8 cellular contexts compared by ENCODE assay signal in the genomic region with DNA sequence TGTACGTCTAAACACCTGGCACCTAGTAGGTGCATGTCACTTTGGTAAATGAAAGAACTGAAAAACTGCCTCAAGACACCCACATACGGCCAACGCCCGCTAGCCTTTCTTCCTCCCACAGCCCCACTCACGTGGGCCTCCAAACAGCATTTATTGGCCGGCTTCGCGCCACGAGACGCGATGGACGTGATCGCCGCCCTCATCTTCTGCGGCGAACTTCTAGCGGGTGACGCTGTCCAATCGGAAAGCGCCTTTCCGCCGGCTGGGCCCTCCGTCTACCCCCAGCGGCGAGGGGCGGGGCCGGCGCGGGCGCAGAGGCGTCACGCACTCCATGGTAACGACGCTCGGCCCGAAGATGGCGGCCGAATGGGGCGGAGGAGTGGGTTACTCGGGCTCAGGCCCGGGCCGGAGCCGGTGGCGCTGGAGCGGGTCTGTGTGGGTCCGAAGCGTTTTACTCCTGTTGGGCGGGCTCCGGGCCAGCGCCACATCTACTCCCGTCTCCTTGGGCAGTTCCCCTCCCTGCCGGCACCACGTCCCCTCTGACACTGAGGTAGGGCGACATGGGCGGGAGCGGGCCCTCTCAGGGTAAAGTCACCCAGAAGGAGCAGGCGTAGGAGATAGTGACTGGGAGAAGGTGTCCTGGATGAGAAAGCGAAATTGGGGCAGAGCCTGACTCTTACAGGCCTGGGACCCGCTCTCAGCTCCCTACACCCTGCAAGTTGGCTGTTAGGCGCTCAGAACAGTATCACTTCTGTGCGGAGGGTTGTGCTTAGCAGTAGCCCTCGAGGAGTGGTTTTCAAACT. TPM values are rescaled to one million over a fixed set of nuclear protein-coding genes. Genes with fewer than 3 reads are reported as not detected.
A peak's percentile ranks its signal among the peaks of the same experiment; 100 is the strongest.
DNase-seq lines count a peak whose midpoint lies in the region; FAIRE-seq and TF ChIP-seq lines count a peak whose summit lies in the region.

A gene with protein sequence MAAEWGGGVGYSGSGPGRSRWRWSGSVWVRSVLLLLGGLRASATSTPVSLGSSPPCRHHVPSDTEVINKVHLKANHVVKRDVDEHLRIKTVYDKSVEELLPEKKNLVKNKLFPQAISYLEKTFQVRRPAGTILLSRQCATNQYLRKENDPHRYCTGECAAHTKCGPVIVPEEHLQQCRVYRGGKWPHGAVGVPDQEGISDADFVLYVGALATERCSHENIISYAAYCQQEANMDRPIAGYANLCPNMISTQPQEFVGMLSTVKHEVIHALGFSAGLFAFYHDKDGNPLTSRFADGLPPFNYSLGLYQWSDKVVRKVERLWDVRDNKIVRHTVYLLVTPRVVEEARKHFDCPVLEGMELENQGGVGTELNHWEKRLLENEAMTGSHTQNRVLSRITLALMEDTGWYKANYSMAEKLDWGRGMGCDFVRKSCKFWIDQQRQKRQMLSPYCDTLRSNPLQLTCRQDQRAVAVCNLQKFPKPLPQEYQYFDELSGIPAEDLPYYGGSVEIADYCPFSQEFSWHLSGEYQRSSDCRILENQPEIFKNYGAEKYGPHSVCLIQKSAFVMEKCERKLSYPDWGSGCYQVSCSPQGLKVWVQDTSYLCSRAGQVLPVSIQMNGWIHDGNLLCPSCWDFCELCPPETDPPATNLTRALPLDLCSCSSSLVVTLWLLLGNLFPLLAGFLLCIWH (plus strand): TSS at position 327 of the 803 bp plus-strand sequence. CDS start 29 bp downstream, at position 356.

- H3K9ac ChIP-seq in MM.1S (ENCODE audit: low read length): peak within 1 kb of the TSS; percentile 69

- H2AFZ ChIP-seq in MM.1S (ENCODE audit: low read length): peak within 1 kb of the TSS; percentile 99

- peak; percentile 95 for FAIRE-seq in G401.6 (lab: Jason Lieb, UNC)

- H3K4me3 ChIP-seq in MM.1S (ENCODE audit: low read length) (peak within 1 kb of the TSS; percentile 92), fibroblast of villous mesenchyme (ENCODE audit: low read depth, low read length) (peak within 1 kb of the TSS; percentile 93), stomach (peak within 1 kb of the TSS; percentile 80 to 92 (median 88))

- intact Hi-C loops in stomach (cut with DNase I; ENCODE audit: low total_unique reads): no loop called here

- peaks cover 8% of the 10 kb centered on the region; the same call in 1 of the 2 replicates for H3K36me3 ChIP-seq in MM.1S (replicated peaks; ENCODE audit: insufficient read depth, low read length)
- peaks cover 15 to 21% (median 19%) of the 10 kb centered on the region in 4 donors for H3K36me3 ChIP-seq in stomach

- DNase-seq in HCEC 1CT (peak; percentile 95), MM.1S (peak; percentile 99), SHP77 treated with DMSO at 0.1 percent for 48 hours (lab: John Stamatoyannopoulos, UW) (peak; percentile 62), activated gamma-delta T cell treated with Interleukin-2 at 50 U/mL for 16 hours (peak; percentile 93), fibroblast of villous mesenchyme (ENCODE audit: low read depth) (peak; percentile 97), neural crest cell (ENCODE audit: low read depth, low spot score) (peak; percentile 86), stomach (peak; percentile 96)

- TF ChIP-seq POLR2A in stomach (IDR thresholded peaks at IDR 0.05): peak in 1 of 4 donors; percentile 13

- H3K4me3 Mint-ChIP-seq in neural crest cell: peak within 1 kb of the TSS; percentile 94

- TF ChIP-seq EP300 in stomach (IDR thresholded peaks at IDR 0.05): no peak

- H3K9me3 ChIP-seq in MM.1S (replicated peaks; ENCODE audit: insufficient read depth, low read length) (no peaks in the 10 kb centered on the region), stomach (no peaks in the 10 kb centered on the region)

- TF ChIP-seq CTCF in MM.1S (IDR thresholded peaks at IDR 0.05; ENCODE audit: low read length) (no peak), fibroblast of villous mesenchyme (IDR thresholded peaks at IDR 0.05; ENCODE audit: insufficient read depth, low read depth, low read length) (no peak), neural crest cell (conservative IDR thresholded peaks at IDR 0.05) (no peak), stomach (IDR thresholded peaks at IDR 0.05) (no peak)

- peak within 1 kb of the TSS; percentile 70 for H3K27ac Mint-ChIP-seq in neural crest cell (ENCODE audit: unreplicated experiment)

- H3K9me3 Mint-ChIP-seq in neural crest cell: peaks cover 3% of the 10 kb centered on the region

- peaks cover 8% of the 10 kb centered on the region for H3K36me3 Mint-ChIP-seq in neural crest cell (ENCODE audit: low read depth)

- peaks cover 46% of the 10 kb centered on the region for H3F3A ChIP-seq in MM.1S (ENCODE audit: insufficient read depth, low read length)

- peaks cover 37% of the 10 kb centered on the region for H3K4me1 Mint-ChIP-seq in neural crest cell

- H3K79me2 ChIP-seq in MM.1S (ENCODE audit: low read length): no peaks in the 10 kb centered on the region

- H3K9me2 ChIP-seq in MM.1S (replicated peaks; ENCODE audit: insufficient read depth, low read length): no peaks in the 10 kb centered on the region

- WGBS in stomach, 5 donors: 0 to 1% (median 1%) methylated on average over 22 to 62 of the region's 62 CpGs

- peak within 1 kb of the TSS; percentile 48; the same call in 1 of the 2 replicates for H3K27ac ChIP-seq in MM.1S (ENCODE audit: low read length)
- H3K27ac ChIP-seq in stomach: peak within 1 kb of the TSS; percentile 81 to 86 (median 84)

- H3K4me1 ChIP-seq in MM.1S (ENCODE audit: low read length) (peaks cover 16% of the 10 kb centered on the region), stomach (peaks cover 24 to 53% (median 39%) of the 10 kb centered on the region in 4 donors)

- no peaks in the 10 kb centered on the region for H4K20me1 ChIP-seq in MM.1S (ENCODE audit: insufficient read depth, low read length)

- no peaks in the 10 kb centered on the region for H3K27me3 ChIP-seq in MM.1S (replicated peaks; ENCODE audit: insufficient read depth, low read length)
- H3K27me3 ChIP-seq in stomach: no peaks in the 10 kb centered on the region

- H3K4me2 ChIP-seq in MM.1S (ENCODE audit: low read depth, low read length): peak within 1 kb of the TSS; percentile 83

- H3K27me3 Mint-ChIP-seq in neural crest cell (ENCODE audit: low read depth): peaks cover 5% of the 10 kb centered on the region

RNA-seq across cellular contexts. Expression of the gene that starts here (rescaled TPM):
- total RNA-seq in fibroblast of villous mesenchyme: 6.5 and 8.1 TPM in 2 replicates
- total RNA-seq in neural crest cell: 9.6 and 10.1 TPM in 2 replicates
- total RNA-seq in stomach: 10 to 100 TPM in 2 of 5 donors, 1 to 10 TPM in 3; 1.4 to 13.8 (median 5.8) TPM
- polyA plus RNA-seq in stomach: 1 to 10 TPM in 1 of 3 donors, under 1 TPM in 2; 0.15 to 1.7 (median 0.75) TPM

Comparison
In these comparisons a context has a peak if more than half of its experiments do, and no peak if none do; other contexts are left out.
1. Peak in every context shown above with its lines: DNase-seq, H3K4me3 ChIP-seq and H3K27ac ChIP-seq.